Comparison of ENCODE assay signal across 1 cellular context in the genomic region with DNA sequence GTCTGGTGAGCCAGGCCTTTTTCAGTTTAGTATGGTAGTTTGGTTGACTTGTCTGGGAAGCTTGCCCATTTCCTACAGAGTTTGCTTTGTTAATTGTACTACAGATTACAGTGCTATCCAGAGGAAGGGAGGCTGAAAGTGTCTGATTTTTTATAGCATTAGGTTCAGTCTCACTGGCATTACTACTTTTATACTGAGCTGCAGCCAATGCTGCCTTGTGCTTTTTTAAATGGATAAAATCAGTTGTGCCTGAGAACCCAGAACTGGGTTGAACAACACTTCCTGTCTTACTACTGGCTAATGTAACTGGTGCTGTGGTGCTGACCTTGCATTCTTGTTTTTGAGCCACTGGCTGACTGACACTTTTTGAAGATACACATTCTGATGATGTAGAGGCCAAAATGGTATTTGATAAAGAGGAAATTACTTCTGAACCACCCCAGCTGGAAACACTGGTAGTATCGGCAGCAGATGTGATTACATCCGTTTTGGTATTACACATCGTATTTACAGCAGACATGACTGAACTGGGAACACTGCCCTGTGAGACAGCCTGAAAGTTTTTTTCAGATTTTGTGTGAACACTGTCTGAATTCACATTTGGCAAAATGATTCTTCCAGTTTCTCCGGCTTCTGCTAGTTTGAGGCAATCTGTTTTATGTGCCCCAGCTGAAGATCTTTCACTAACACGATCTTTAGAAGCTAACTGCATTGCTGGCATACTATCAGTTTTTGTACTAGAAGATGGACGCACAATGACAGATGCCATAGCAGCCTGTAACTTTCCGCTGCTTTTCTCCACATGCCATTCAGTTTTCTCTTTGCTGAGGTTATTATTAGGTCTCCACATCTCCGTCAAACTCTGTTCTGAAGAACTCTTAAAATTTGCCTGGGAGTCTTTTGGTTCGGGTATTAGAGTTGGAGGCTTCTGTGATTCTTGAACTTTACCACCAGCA.
TF ChIP-seq lines count a peak whose summit lies in the region.

No MANE protein-coding gene starts in this region.

TF ChIP-seq in K562, 482 proteins besides CTCF, POLR2A, EP300 and RAD21 (continued from another document):
- TF ChIP-seq, protein P1, sequence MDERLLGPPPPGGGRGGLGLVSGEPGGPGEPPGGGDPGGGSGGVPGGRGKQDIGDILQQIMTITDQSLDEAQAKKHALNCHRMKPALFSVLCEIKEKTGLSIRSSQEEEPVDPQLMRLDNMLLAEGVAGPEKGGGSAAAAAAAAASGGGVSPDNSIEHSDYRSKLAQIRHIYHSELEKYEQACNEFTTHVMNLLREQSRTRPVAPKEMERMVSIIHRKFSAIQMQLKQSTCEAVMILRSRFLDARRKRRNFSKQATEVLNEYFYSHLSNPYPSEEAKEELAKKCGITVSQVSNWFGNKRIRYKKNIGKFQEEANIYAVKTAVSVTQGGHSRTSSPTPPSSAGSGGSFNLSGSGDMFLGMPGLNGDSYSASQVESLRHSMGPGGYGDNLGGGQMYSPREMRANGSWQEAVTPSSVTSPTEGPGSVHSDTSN (CRISPR knock-in tag; IDR thresholded peaks at IDR 0.05; ENCODE audit: low read depth), result no peak
- TF ChIP-seq, protein P1 (tag; conservative IDR thresholded peaks at IDR 0.05; ENCODE audit: low read depth), result no peak
- TF ChIP-seq TCF7 (IDR thresholded peaks at IDR 0.05; ENCODE audit: borderline replicate concordance) (no peak), HDAC1 (IDR thresholded peaks at IDR 0.05) (no peak)
- TF ChIP-seq, protein P2, sequence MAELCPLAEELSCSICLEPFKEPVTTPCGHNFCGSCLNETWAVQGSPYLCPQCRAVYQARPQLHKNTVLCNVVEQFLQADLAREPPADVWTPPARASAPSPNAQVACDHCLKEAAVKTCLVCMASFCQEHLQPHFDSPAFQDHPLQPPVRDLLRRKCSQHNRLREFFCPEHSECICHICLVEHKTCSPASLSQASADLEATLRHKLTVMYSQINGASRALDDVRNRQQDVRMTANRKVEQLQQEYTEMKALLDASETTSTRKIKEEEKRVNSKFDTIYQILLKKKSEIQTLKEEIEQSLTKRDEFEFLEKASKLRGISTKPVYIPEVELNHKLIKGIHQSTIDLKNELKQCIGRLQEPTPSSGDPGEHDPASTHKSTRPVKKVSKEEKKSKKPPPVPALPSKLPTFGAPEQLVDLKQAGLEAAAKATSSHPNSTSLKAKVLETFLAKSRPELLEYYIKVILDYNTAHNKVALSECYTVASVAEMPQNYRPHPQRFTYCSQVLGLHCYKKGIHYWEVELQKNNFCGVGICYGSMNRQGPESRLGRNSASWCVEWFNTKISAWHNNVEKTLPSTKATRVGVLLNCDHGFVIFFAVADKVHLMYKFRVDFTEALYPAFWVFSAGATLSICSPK (IDR thresholded peaks at IDR 0.05; ENCODE audit: borderline replicate concordance), result no peak
